ENCODE assay signal across 8 cellular contexts in the genomic region with DNA sequence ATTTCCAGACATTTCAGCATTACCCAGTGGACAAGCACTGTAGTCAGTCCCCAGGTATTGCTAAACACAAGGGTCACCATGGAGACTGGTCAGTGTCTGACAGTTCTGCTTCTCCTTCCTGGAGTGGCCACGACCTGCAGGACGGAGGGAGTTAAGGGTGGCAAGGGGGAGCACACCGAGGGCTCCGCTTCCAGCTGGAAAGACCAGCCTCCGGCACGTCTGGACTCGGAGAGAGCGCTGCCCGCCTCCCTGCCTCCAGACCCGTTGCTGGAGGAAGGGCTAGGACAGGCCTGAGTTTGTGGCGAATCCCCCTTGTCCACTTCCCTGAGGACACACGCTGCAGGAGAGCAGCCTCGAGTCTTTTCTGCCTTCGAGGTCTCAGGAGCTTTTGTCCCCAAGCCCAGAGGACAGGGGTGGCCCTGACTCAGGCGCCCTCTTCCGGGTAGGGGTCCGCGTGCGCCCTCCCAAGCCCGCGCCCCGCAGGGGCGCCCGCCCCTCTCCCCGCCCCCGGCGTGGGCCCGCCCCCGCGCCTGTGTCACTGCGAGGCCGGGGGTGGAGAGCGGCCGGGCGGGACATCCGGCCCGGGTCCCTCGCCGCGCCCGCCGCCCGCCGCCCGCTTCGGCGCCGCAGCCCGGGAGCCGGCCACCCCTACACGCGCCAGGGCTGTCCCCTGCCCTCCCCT. TPM values are rescaled to one million over a fixed set of nuclear protein-coding genes. Genes with fewer than 3 reads are reported as not detected.
DNase-seq lines count a peak whose midpoint lies in the region; ATAC-seq lines count a peak whose summit lies in the region.

A gene with protein sequence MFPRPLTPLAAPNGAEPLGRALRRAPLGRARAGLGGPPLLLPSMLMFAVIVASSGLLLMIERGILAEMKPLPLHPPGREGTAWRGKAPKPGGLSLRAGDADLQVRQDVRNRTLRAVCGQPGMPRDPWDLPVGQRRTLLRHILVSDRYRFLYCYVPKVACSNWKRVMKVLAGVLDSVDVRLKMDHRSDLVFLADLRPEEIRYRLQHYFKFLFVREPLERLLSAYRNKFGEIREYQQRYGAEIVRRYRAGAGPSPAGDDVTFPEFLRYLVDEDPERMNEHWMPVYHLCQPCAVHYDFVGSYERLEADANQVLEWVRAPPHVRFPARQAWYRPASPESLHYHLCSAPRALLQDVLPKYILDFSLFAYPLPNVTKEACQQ (plus strand): TSS at position 562 of the 682 bp plus-strand sequence. CDS start 230 bp downstream, outside the sequence.

- H3K27ac ChIP-seq in SJSA1: peak within 1 kb of the TSS; percentile 74

- H3K4me3 ChIP-seq in SJSA1: peak within 1 kb of the TSS; percentile 73

- H3K9me3 ChIP-seq in SJSA1 (replicated peaks): no peaks in the 10 kb centered on the region

- peaks cover 37% of the 10 kb centered on the region for H3K4me1 ChIP-seq in SJSA1 (replicated peaks)

- ATAC-seq in GM18909 (IDR thresholded peaks at IDR 0.05; ENCODE audit: poor library complexity, unreplicated experiment): peak; percentile 65
- peak; percentile 45 for ATAC-seq in HG03457 (IDR thresholded peaks at IDR 0.05; ENCODE audit: unreplicated experiment)

- H3K36me3 ChIP-seq in SJSA1: peaks cover 28% of the 10 kb centered on the region

- peak; percentile 58 for DNase-seq in Ammon's horn (ENCODE audit: low spot score)
- DNase-seq in SJSA1 (ENCODE audit: low read depth in 1 of 2, low spot score in 2 of 2): peak; percentile 63 to 68
- DNase-seq in activated naive CD4-positive, alpha-beta T cell treated with anti-CD3 and anti-CD28 coated beads, Interleukin-2, amount 50 U/mL, for 16 hours: peak; percentile 61
- peak; percentile 84 for DNase-seq in germinal center (ENCODE audit: low spot score)
- DNase-seq in nucleus accumbens (lab: John Stamatoyannopoulos, UW): peak in 44 of 56 donors; percentile 7 to 76 (median 36)
- DNase-seq in ureter (ENCODE audit: low spot score): no peak

- H3K27me3 ChIP-seq in SJSA1 (replicated peaks): no peaks in the 10 kb centered on the region

RNA-seq across cellular contexts. Expression of the gene that starts here (rescaled TPM):
- 28.7 and 30.2 TPM in 2 replicates for total RNA-seq in SJSA1 (2014; rRNA removed; shearing (Covaris generic))
- total RNA-seq in ureter: 18.0 TPM
